Comparison of ENCODE assay signal across 1 cellular context in genomic region chr19:46442808-46443450, GRCh38.
TF ChIP-seq lines count a peak whose summit lies in the region.

No MANE protein-coding gene starts in this region.

TF ChIP-seq in A549, 52 proteins besides CTCF, POLR2A, EP300 and RAD21 (continued from another document):
- no peak for TF ChIP-seq USF2 (IDR thresholded peaks at IDR 0.05)
